Comparison of ENCODE assay signal across 8 cellular contexts in genomic region chr5:38831909-38832308, GRCh38. TPM values are rescaled to one million over a fixed set of nuclear protein-coding genes. Genes with fewer than 3 reads are reported as not detected.
DNase-seq lines count a peak whose midpoint lies in the region; ATAC-seq and TF ChIP-seq lines count a peak whose summit lies in the region.

No MANE protein-coding gene starts in this region.

- H3K23ac ChIP-seq in mesendoderm (ENCODE audit: low read length): no peak overlapping the region

- H3K4ac ChIP-seq in mesendoderm (ENCODE audit: low read depth, low read length): no peak overlapping the region

- no peaks in the 10 kb centered on the region for H3K4me1 Mint-ChIP-seq in activated T-helper 17 cell treated with anti-CD3 and anti-CD28 coated beads, Interleukin-2, amount 50 U/mL, for 72 hours

- H3K18ac ChIP-seq in mesendoderm (ENCODE audit: low read length): no peak overlapping the region

- H3K79me1 ChIP-seq in mesendoderm (ENCODE audit: low read length): no peaks in the 10 kb centered on the region

- no peaks in the 10 kb centered on the region for H3F3A ChIP-seq in DOHH2 (ENCODE audit: control insufficient read depth, insufficient read depth)

- H2BK5ac ChIP-seq in mesendoderm (ENCODE audit: low read length): no peak overlapping the region

- H4K20me1 ChIP-seq in DOHH2 (ENCODE audit: control insufficient read depth, insufficient read depth, low read depth, low read length) (no peaks in the 10 kb centered on the region), Karpas-422 (ENCODE audit: insufficient read depth, low read depth, low read length) (no peaks in the 10 kb centered on the region)

- H3K4me3 ChIP-seq in DOHH2 (ENCODE audit: low read length) (no peak overlapping the region), Karpas-422 (ENCODE audit: low read length) (no peak overlapping the region), mesendoderm (ENCODE audit: low read length) (no peak overlapping the region)

- H3K56ac ChIP-seq in mesendoderm (ENCODE audit: low read length): no peak overlapping the region

- H3K4me1 ChIP-seq in DOHH2 (ENCODE audit: control insufficient read depth, low read length) (no peaks in the 10 kb centered on the region), Karpas-422 (ENCODE audit: low read length) (peaks cover 5% of the 10 kb centered on the region; the same call in 1 of the 2 replicates), mesendoderm (ENCODE audit: control insufficient read depth, low read depth, low read length) (peaks cover 3% of the 10 kb centered on the region)

- H3K4me2 ChIP-seq in DOHH2 (ENCODE audit: low read length): no peak overlapping the region
- H3K4me2 ChIP-seq in Karpas-422 (ENCODE audit: low read depth, low read length, poor library complexity, severe bottlenecking): no peak overlapping the region
- no peak overlapping the region for H3K4me2 ChIP-seq in mesendoderm (ENCODE audit: low read length)

- TF ChIP-seq CTCF in DOHH2 (IDR thresholded peaks at IDR 0.05; ENCODE audit: low read depth, low read length, poor library complexity, severe bottlenecking): peak; percentile 78

- peak; percentile 81 for DNase-seq in Karpas-422
- DNase-seq in astrocyte of the hippocampus (ENCODE audit: low read depth, low spot score): peak; percentile 44
- DNase-seq in mesendoderm: peak; percentile 83
- no peak for DNase-seq in ureter (ENCODE audit: low spot score)

- no peaks in the 10 kb centered on the region for H3K9me3 ChIP-seq in DOHH2 (ENCODE audit: control insufficient read depth, insufficient read depth, low read length)
- H3K9me3 ChIP-seq in Karpas-422 (ENCODE audit: low read length): no peaks in the 10 kb centered on the region

- H4K8ac ChIP-seq in mesendoderm (ENCODE audit: low read depth, low read length): no peak overlapping the region

- no CpG with 5 or more reads among the region's 3 CpGs for WGBS in mesendoderm (ENCODE audit: extremely low coverage, insufficient coverage, low lambda C conversion rate)

- H3K36me3 ChIP-seq in DOHH2 (ENCODE audit: control insufficient read depth, low read length): no peaks in the 10 kb centered on the region
- H3K36me3 ChIP-seq in Karpas-422 (ENCODE audit: insufficient read depth, low read length): no peaks in the 10 kb centered on the region
- H3K36me3 ChIP-seq in mesendoderm (ENCODE audit: control insufficient read depth, insufficient read depth, low read length): no peaks in the 10 kb centered on the region

- H3K27ac Mint-ChIP-seq in activated T-helper 17 cell treated with anti-CD3 and anti-CD28 coated beads, Interleukin-2, amount 50 U/mL, for 72 hours: no peak overlapping the region

- H3K79me2 ChIP-seq in DOHH2 (ENCODE audit: control insufficient read depth, low read length) (no peaks in the 10 kb centered on the region), Karpas-422 (ENCODE audit: low read length) (no peaks in the 10 kb centered on the region), mesendoderm (ENCODE audit: control insufficient read depth, insufficient read depth, low read length) (no peaks in the 10 kb centered on the region)

- no peak overlapping the region for H2BK15ac ChIP-seq in mesendoderm (replicated peaks; ENCODE audit: low read depth)

- no peak overlapping the region for H3K4me3 Mint-ChIP-seq in activated T-helper 17 cell treated with anti-CD3 and anti-CD28 coated beads, Interleukin-2, amount 50 U/mL, for 72 hours

- H3K27me3 ChIP-seq in DOHH2 (ENCODE audit: control insufficient read depth, low read length) (no peaks in the 10 kb centered on the region), Karpas-422 (ENCODE audit: low read length) (no peaks in the 10 kb centered on the region), mesendoderm (ENCODE audit: insufficient read depth, low read length, poor library complexity) (no peaks in the 10 kb centered on the region)

- peaks cover 27% of the 10 kb centered on the region for H3K27me3 Mint-ChIP-seq in activated T-helper 17 cell treated with anti-CD3 and anti-CD28 coated beads, Interleukin-2, amount 50 U/mL, for 72 hours

- no peak overlapping the region for H3K27ac ChIP-seq in DOHH2 (ENCODE audit: low read depth, low read length)
- no peak overlapping the region for H3K27ac ChIP-seq in Karpas-422 (ENCODE audit: low read length)
- H3K27ac ChIP-seq in mesendoderm (ENCODE audit: low read depth, low read length): no peak overlapping the region

- peaks cover under 1% of the 10 kb centered on the region for H3K9me3 Mint-ChIP-seq in activated T-helper 17 cell treated with anti-CD3 and anti-CD28 coated beads, Interleukin-2, amount 50 U/mL, for 72 hours

- no peak overlapping the region for H4K5ac ChIP-seq in mesendoderm (ENCODE audit: low read length)

- H2BK120ac ChIP-seq in mesendoderm (ENCODE audit: low read depth, low read length): no peak overlapping the region

- H3K9me2 ChIP-seq in DOHH2 (replicated peaks; ENCODE audit: control insufficient read depth, low read length) (no peaks in the 10 kb centered on the region), Karpas-422 (replicated peaks; ENCODE audit: insufficient read depth, low read length) (no peaks in the 10 kb centered on the region)

- ATAC-seq in activated T-helper 17 cell treated with anti-CD3 and anti-CD28 coated beads, Interleukin-2, amount 50 U/mL, for 72 hours (replicated peaks): no peak
- no peak for ATAC-seq in HG02852 (IDR thresholded peaks at IDR 0.05; ENCODE audit: unreplicated experiment)
- no peak for ATAC-seq in HG02798 (IDR thresholded peaks at IDR 0.05; ENCODE audit: poor library complexity, unreplicated experiment)

- no peaks in the 10 kb centered on the region for H3K36me3 Mint-ChIP-seq in activated T-helper 17 cell treated with anti-CD3 and anti-CD28 coated beads, Interleukin-2, amount 50 U/mL, for 72 hours (ENCODE audit: low read depth)

- H2AFZ ChIP-seq in Karpas-422 (ENCODE audit: low read length): no peak overlapping the region

- H2AK5ac ChIP-seq in mesendoderm (ENCODE audit: low read length): no peak overlapping the region

- H3K9ac ChIP-seq in Karpas-422 (ENCODE audit: low read length) (no peak overlapping the region), mesendoderm (ENCODE audit: low read length) (no peak overlapping the region)

RNA-seq across cellular contexts. Expression of gene OSMR, which starts 13.9 kb away (rescaled TPM):
- 0.52 TPM in 1 of 2 replicates, not detected in the other for total RNA-seq in Karpas-422 (2014; rRNA removed; shearing (Covaris generic); ENCODE audit: low replicate concordance)
- polyA plus RNA-seq in mesendoderm (2013, experiment 1 of 2): 5.1 TPM
- polyA plus RNA-seq in mesendoderm (2013, experiment 2 of 2): 5.1 TPM
- under 1 TPM; 0.19 to 0.26 TPM for total RNA-seq in activated T-helper 17 cell treated with anti-CD3 and anti-CD28 coated beads, Interleukin-2, amount 50 U/mL, for 72 hours
- total RNA-seq in ureter: 57.1 TPM

Comparison
In these comparisons a context has a peak if more than half of its experiments do, and no peak if none do; other contexts are left out.
1. RNA of gene OSMR, which starts 13.9 kb away (total RNA-seq): 57.1 TPM in ureter (single experiment); 0.52 TPM in Karpas-422 and 0.19 to 0.26 TPM in activated T-helper 17 cell treated with anti-CD3 and anti-CD28 coated beads, Interleukin-2, amount 50 U/mL, for 72 hours; every median in the first group is over 10 times any median in the second.